In the genomic region with DNA sequence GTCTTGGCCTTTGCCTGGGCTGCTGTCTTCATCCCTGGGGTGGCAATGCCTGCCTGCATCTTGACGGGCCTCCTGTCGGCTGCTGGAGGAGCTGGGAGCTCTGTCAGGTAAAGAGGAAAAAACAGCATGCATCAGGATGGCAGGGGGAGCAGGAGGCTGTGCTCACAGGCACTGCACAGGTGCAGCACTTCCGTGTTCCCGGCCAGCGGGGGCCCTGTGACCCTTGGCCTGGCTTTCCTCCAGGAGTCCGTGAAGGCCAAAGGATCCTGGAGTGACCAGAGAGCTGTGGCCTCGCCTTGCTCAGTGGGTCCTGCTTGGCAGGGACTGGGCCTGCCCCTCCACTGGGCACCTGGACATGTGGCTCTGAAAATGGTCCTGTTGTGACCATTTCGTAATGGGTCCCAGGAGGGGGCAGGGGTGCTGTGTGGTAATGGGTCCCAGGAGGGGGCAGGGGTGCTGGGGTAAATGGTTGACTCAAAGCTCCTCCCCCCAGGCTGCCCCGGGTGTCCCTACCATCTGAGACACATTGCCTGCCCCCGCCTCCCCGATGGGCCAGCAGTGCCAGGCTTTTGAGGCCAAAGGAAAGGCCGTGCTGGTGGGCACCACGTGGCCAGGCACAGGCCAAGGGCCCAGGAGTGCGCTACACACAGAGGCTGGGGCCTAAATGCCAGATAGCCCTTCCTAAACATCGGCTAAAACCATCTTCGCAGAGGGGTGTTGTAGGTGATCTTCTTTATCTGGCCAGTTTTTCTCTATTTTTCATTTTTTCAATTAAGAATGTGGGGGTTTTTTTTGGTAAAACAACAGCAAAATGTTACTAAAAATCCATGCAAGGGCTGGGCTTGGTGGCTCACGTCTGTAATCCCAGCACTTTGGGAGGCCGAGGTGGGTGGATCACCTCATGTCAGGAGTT, we compare ENCODE assay signal across 12 cellular contexts. TPM values are rescaled to one million over a fixed set of nuclear protein-coding genes. Genes with fewer than 3 reads are reported as not detected.
DNase-seq lines count a peak whose midpoint lies in the region; ATAC-seq and TF ChIP-seq lines count a peak whose summit lies in the region.
"Had no signal": no experiment of that assay in that cellular context is flagged by ENCODE, and none has a peak within 500 bp of the region (broad histone marks: within the 10 kb centered on the region; RNA-seq: fewer than 3 reads in every experiment).

No MANE protein-coding gene starts in this region.

- in situ Hi-C loops in GM13976 (cut with MboI; ENCODE audit: low sequenced_read_pairs, unreplicated experiment): no loop called here

- no peaks in the 10 kb centered on the region for H3K9me3 ChIP-seq in H9 (ENCODE audit: control insufficient read depth, low read depth, low read length)
- H3K9me3 ChIP-seq in neuronal stem cell (replicated peaks in 1 of 2; ENCODE audit: control insufficient read depth in 2 of 2, insufficient read depth in 1 of 2, low read depth in 1 of 2, low read length in 2 of 2): peaks cover 0 to 3% of the 10 kb centered on the region in 2 donors

- H3K79me1 ChIP-seq in H9 (ENCODE audit: insufficient read depth, low read depth, low read length, poor library complexity, severe bottlenecking) (no peaks in the 10 kb centered on the region), neuronal stem cell (ENCODE audit: low read depth, low read length) (peaks cover 10% of the 10 kb centered on the region)

- no peaks in the 10 kb centered on the region for H3K27me3 ChIP-seq in H9 (ENCODE audit: insufficient read depth, low read length)
- no peaks in the 10 kb centered on the region for H3K27me3 ChIP-seq in neuronal stem cell (ENCODE audit: control insufficient read depth in 3 of 3, insufficient read depth in 3 of 3, low read depth in 1 of 3, low read length in 3 of 3)

- no peak overlapping the region for H3K56ac ChIP-seq in H9 (ENCODE audit: insufficient read length, low read depth, low read length)

- no peak overlapping the region for H2BK20ac ChIP-seq in H9 (ENCODE audit: low read depth, low read length, poor library complexity, severe bottlenecking)

- H3K27ac Mint-ChIP-seq in H9: peak overlapping the region in 2 of 3 experiments; percentile 40 to 64; a peak in 3 of 7 replicates
- H3K27ac Mint-ChIP-seq in T-helper 2 cell treated with Interferon-gamma antibody and Interleukin-4, amounts not matched to agents 5 μg/mL and 100 μg/mL, for 36 hours: no peak overlapping the region

- peak overlapping the region; percentile 97 for H3K27ac ChIP-seq in 22Rv1
- no peak overlapping the region for H3K27ac ChIP-seq in H9 (ENCODE audit: insufficient read length, low read depth, low read length)
- H3K27ac ChIP-seq in neuronal stem cell (replicated peaks; ENCODE audit: low read length): peak overlapping the region; percentile 21

- no peak overlapping the region for H3K4me2 ChIP-seq in H9 (ENCODE audit: insufficient read depth, insufficient read length, low read length)
- H3K4me2 ChIP-seq in neuronal stem cell (ENCODE audit: insufficient read depth, low read length, poor library complexity, severe bottlenecking): no peak overlapping the region

- H3K4me3 Mint-ChIP-seq in H9: peak overlapping the region in 1 of 2 experiments; percentile 14; a peak in 1 of 5 replicates
- no peak overlapping the region for H3K4me3 Mint-ChIP-seq in T-helper 2 cell treated with Interferon-gamma antibody and Interleukin-4, amounts not matched to agents 5 μg/mL and 100 μg/mL, for 36 hours

- H3K9ac ChIP-seq in H9 (ENCODE audit: extremely low read depth, insufficient read length, low read length): no peak overlapping the region
- peak overlapping the region; percentile 65 for H3K9ac ChIP-seq in neuronal stem cell (ENCODE audit: low read depth, low read length, poor library complexity)

- H2AK5ac ChIP-seq in H9 (ENCODE audit: insufficient read length, low read length) (no peak overlapping the region), neuronal stem cell (ENCODE audit: low read depth, low read length) (peak overlapping the region; percentile 27)

- H4K8ac ChIP-seq in H9 (replicated peaks; ENCODE audit: insufficient read length, low read depth, low read length): no peak overlapping the region
- H4K8ac ChIP-seq in neuronal stem cell (ENCODE audit: low read depth, low read length): no peak overlapping the region

- H3K18ac ChIP-seq in H9 (ENCODE audit: insufficient read length, low read depth, low read length) (no peak overlapping the region), neuronal stem cell (ENCODE audit: low read length) (peak overlapping the region; percentile 71)

- no peak overlapping the region for H2BK15ac ChIP-seq in H9 (ENCODE audit: low read depth, low read length)
- peak overlapping the region; percentile 60 for H2BK15ac ChIP-seq in neuronal stem cell (ENCODE audit: low read length)

- H3K36me3 Mint-ChIP-seq in H9 (ENCODE audit: insufficient read depth in 1 of 3, low read depth in 3 of 3): no peaks in the 10 kb centered on the region; a peak in 1 of 7 replicates
- peaks cover 2% of the 10 kb centered on the region for H3K36me3 Mint-ChIP-seq in T-helper 2 cell treated with Interferon-gamma antibody and Interleukin-4, amounts not matched to agents 5 μg/mL and 100 μg/mL, for 36 hours (ENCODE audit: low read depth)

- H4K91ac ChIP-seq in H9 (ENCODE audit: insufficient read length, low read depth, low read length) (no peak overlapping the region), neuronal stem cell (ENCODE audit: low read depth, low read length, poor library complexity) (no peak overlapping the region)

- no peak overlapping the region for H4K5ac ChIP-seq in H9 (ENCODE audit: insufficient read length, low read depth, low read length)

- no peak overlapping the region for H3K4me3 ChIP-seq in neuronal stem cell (ENCODE audit: low read length in 2 of 2)

- H3K79me2 ChIP-seq in H9 (ENCODE audit: insufficient read depth, low read length): peaks cover 3% of the 10 kb centered on the region; the same call in 1 of the 2 replicates

- H2BK120ac ChIP-seq in H9 (ENCODE audit: low read depth, low read length, poor library complexity, severe bottlenecking) (no peak overlapping the region), neuronal stem cell (ENCODE audit: low read depth, low read length) (no peak overlapping the region)

- H2BK12ac ChIP-seq in H9 (ENCODE audit: insufficient read length, low read depth, low read length): no peak overlapping the region
- no peak overlapping the region for H2BK12ac ChIP-seq in neuronal stem cell (ENCODE audit: low read length)

- no peaks in the 10 kb centered on the region for H3K9me3 Mint-ChIP-seq in H9
- no peaks in the 10 kb centered on the region for H3K9me3 Mint-ChIP-seq in T-helper 2 cell treated with Interferon-gamma antibody and Interleukin-4, amounts not matched to agents 5 μg/mL and 100 μg/mL, for 36 hours

- H3K36me3 ChIP-seq in neuronal stem cell (replicated peaks in 1 of 2; ENCODE audit: control insufficient read depth in 2 of 2, insufficient read depth in 2 of 2, low read length in 2 of 2): peaks cover 0 to 1% of the 10 kb centered on the region in 2 donors

- peaks cover 5% of the 10 kb centered on the region for H3K23me2 ChIP-seq in H9 (ENCODE audit: insufficient read length, low read depth, low read length, poor library complexity, severe bottlenecking)

- DNase-seq in H9 (no peak), cerebellum (ENCODE audit: low spot score) (peak; percentile 69), neuronal stem cell (ENCODE audit: low spot score) (no peak), hippocampal formation (lab: John Stamatoyannopoulos, UW) (no peak), omental fat pad (ENCODE audit: low spot score) (no peak), GM13976 (ENCODE audit: low spot score) (no peak)
- no peak for DNase-seq in T-helper 2 cell treated with Interferon-gamma antibody and Interleukin-4, amounts not matched to agents 5 μg/mL and 100 μg/mL, for 36 hours (ENCODE audit: low spot score)
- DNase-seq: activated naive CD4-positive, alpha-beta T cell treated with anti-CD3 and anti-CD28 coated beads, Interleukin-2, amount 50 U/mL, for 16 hours; effector CD4-positive, alpha-beta T cell; OCI-M1 had no signal

- no peak overlapping the region for H2AFZ ChIP-seq in H9 (ENCODE audit: low read length)
- no peak overlapping the region for H2AFZ ChIP-seq in neuronal stem cell (ENCODE audit: low read length)

- no peak overlapping the region for H3T11ph ChIP-seq in H9 (ENCODE audit: low read length)

- no peak overlapping the region for H2BK5ac ChIP-seq in H9 (ENCODE audit: insufficient read length, low read length)
- H2BK5ac ChIP-seq in neuronal stem cell (ENCODE audit: low read length): peak overlapping the region; percentile 2

- no peaks in the 10 kb centered on the region for H4K20me1 ChIP-seq in H9 (ENCODE audit: control insufficient read depth, insufficient read depth, insufficient read length)

- H3K4me1 Mint-ChIP-seq in H9: peaks cover 39 to 66% of the 10 kb centered on the region in 2 experiments
- peaks cover 8% of the 10 kb centered on the region for H3K4me1 Mint-ChIP-seq in T-helper 2 cell treated with Interferon-gamma antibody and Interleukin-4, amounts not matched to agents 5 μg/mL and 100 μg/mL, for 36 hours (ENCODE audit: low read depth)

- WGBS in H9 (ENCODE audit: extremely low coverage, insufficient read length, low lambda C conversion rate): no CpG with 5 or more reads among the region's 18 CpGs
- no CpG with 5 or more reads among the region's 18 CpGs for whole genome bisulfite sequencing in neuronal stem cell (ENCODE audit: extremely low coverage in 2 of 2, insufficient read length in 2 of 2, insufficient replicate concordance in 1 of 2), 2 donors

- H3K4ac ChIP-seq in H9 (ENCODE audit: low read depth, low read length): no peak overlapping the region
- H3K4ac ChIP-seq in neuronal stem cell (ENCODE audit: low read length): no peak overlapping the region

- no peak overlapping the region for H3K14ac ChIP-seq in H9 (ENCODE audit: insufficient read depth, low read length)
- H3K14ac ChIP-seq in neuronal stem cell (ENCODE audit: low read length): no peak overlapping the region

- H3K4me1 ChIP-seq in H9 (ENCODE audit: insufficient read depth, low read length) (no peaks in the 10 kb centered on the region; the same call in 1 of the 2 replicates), neuronal stem cell (ENCODE audit: control insufficient read depth in 2 of 2, insufficient read depth in 1 of 2, low read depth in 1 of 2, low read length in 2 of 2) (peaks cover 44 to 56% of the 10 kb centered on the region in 2 donors)

- peaks cover 7% of the 10 kb centered on the region for H3K27me3 Mint-ChIP-seq in H9 (ENCODE audit: low read depth)
- no peaks in the 10 kb centered on the region for H3K27me3 Mint-ChIP-seq in T-helper 2 cell treated with Interferon-gamma antibody and Interleukin-4, amounts not matched to agents 5 μg/mL and 100 μg/mL, for 36 hours (ENCODE audit: low read depth)

- TF ChIP-seq CTCF in 22Rv1 (IDR thresholded peaks at IDR 0.05) (no peak), H9 (conservative IDR thresholded peaks at IDR 0.05) (no peak), omental fat pad (IDR thresholded peaks at IDR 0.05) (no peak), GM13976 (IDR thresholded peaks at IDR 0.05; ENCODE audit: borderline replicate concordance, control extremely low read depth, extremely low read depth, insufficient read depth, missing control alignments) (no peak)

- no peak for ATAC-seq in omental fat pad (ENCODE audit: low FRiP score)
- ATAC-seq: activated CD4-positive, CD25-positive, alpha-beta regulatory T cell treated with anti-CD3 and anti-CD28 coated beads, Interleukin-2, amount 50 U/mL, for 24 hours had no signal

- no peak overlapping the region for H3K23ac ChIP-seq in H9 (ENCODE audit: insufficient read length, low read depth, low read length)
- H3K23ac ChIP-seq in neuronal stem cell (ENCODE audit: low read depth, low read length, poor library complexity): peak overlapping the region; percentile 61

RNA-seq across cellular contexts. Expression of gene FASN, which starts 4.0 kb away (rescaled TPM):
- total RNA-seq in H9 (2021) (420 and 433 TPM in 2 replicates), cerebellum (62.7 TPM), omental fat pad (1,000 to 10,000 TPM in 1 of 4 donors, 100 to 1,000 TPM in 3; 313 to 1,522 (median 467) TPM)
- 128 TPM for polyA plus RNA-seq in neuronal stem cell (2013, experiment 1 of 2)
- polyA plus RNA-seq in neuronal stem cell (2013, experiment 2 of 2): 131 TPM

RNA-seq across cellular contexts. Expression of gene DUS1L, which starts 36.4 kb away (rescaled TPM):
- total RNA-seq in H9 (2021): 103 and 104 TPM in 2 replicates
- 19.9 TPM for total RNA-seq in cerebellum
- polyA plus RNA-seq in neuronal stem cell (2013, experiment 1 of 2): 33.5 TPM
- 31.8 TPM for polyA plus RNA-seq in neuronal stem cell (2013, experiment 2 of 2)
- 10 to 100 TPM; 58.1 to 90.3 (median 85.7) TPM for total RNA-seq in omental fat pad

RNA-seq across cellular contexts. Expression of gene GPS1, which starts 50.3 kb away (rescaled TPM):
- total RNA-seq in H9 (2021): 164 TPM in 2 replicates
- total RNA-seq in cerebellum: 52.9 TPM
- polyA plus RNA-seq in neuronal stem cell (2013, experiment 1 of 2): 67.9 TPM
- 66.6 TPM for polyA plus RNA-seq in neuronal stem cell (2013, experiment 2 of 2)
- 10 to 100 TPM; 67.3 to 86.8 (median 81.4) TPM for total RNA-seq in omental fat pad

RNA-seq across cellular contexts. Expression of gene RFNG, which starts 50.4 kb away (rescaled TPM):
- total RNA-seq in H9 (2021) (34.0 and 36.5 TPM in 2 replicates), cerebellum (17.2 TPM), omental fat pad (10 to 100 TPM; 20.2 to 51.3 (median 32.0) TPM)
- 25.7 TPM for polyA plus RNA-seq in neuronal stem cell (2013, experiment 1 of 2)
- 26.2 TPM for polyA plus RNA-seq in neuronal stem cell (2013, experiment 2 of 2)
